ENCODE assay signal across 21 cellular contexts in the genomic region with DNA sequence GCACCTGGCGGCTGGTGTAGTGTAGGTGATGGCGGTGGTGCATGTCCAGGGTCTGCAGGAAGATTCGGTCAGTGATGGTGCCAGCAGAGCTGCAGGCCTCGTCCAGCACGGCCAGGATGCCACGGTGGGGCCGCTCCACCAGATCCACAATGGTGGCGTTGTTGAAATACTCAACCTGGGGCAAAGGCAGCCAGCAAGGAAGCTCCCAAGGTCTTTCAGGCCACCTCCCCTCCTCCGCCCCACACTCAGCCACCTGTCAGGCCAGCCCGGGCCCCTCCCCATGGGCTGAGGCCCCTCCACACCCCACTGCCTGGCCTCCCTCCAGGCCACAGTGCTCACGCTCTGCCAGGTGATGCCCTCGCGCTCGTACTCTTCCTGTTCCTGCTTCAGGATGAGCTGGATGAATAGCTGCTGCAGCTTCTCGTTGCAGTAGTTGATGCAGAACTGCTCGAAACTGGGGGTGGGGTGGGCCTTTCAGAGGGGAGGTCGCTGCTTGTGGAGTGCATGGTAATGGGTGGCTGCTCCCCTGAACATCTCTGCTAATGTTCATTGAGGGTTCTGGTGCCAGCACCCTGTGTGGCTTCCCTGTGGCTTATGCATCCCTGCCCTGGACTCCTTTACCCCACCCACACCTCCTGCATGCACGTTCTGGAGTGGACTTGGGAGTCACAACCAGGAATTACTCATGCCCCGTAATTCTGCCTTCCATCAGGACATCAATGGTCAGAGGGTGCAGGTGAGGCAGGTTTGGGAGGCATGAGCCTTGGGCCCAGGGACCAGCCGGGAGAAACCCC. TPM values are rescaled to one million over a fixed set of nuclear protein-coding genes. Genes with fewer than 3 reads are reported as not detected.
DNase-seq lines count a peak whose midpoint lies in the region; ATAC-seq, FAIRE-seq and TF ChIP-seq lines count a peak whose summit lies in the region.
"Had no signal": no experiment of that assay in that cellular context is flagged by ENCODE, and none has a peak within 500 bp of the region (broad histone marks: within the 10 kb centered on the region; RNA-seq: fewer than 3 reads in every experiment).

No MANE protein-coding gene starts in this region.

- no peak for TF ChIP-seq EP300 in sigmoid colon (IDR thresholded peaks at IDR 0.05)

- ATAC-seq in RWPE2 (ENCODE audit: low read depth) (no peak), HG02884 (IDR thresholded peaks at IDR 0.05; ENCODE audit: unreplicated experiment) (no peak)
- ATAC-seq: right lobe of liver, WTC11 had no signal

- no peaks in the 10 kb centered on the region for H3K27me3 ChIP-seq in RWPE2 (ENCODE audit: insufficient read depth, poor library complexity, severe bottlenecking)
- no peaks in the 10 kb centered on the region for H3K27me3 ChIP-seq in sigmoid colon
- H3K27me3 ChIP-seq: ovary, right lobe of liver, SJCRH30 had no signal

- intact Hi-C loops in sigmoid colon (cut with DNase I): no loop called here

- DNase-seq in activated CD4-positive, alpha-beta T cell treated with anti-CD3 and anti-CD28 coated beads for 48 hours: peak; percentile 8
- no peak for DNase-seq in activated CD4-positive, alpha-beta T cell treated with anti-CD3 and anti-CD28 coated beads for 4 hours
- DNase-seq in GM12892 (ENCODE audit: insufficient read length) (no peak), RWPE2 (ENCODE audit: low spot score) (peak; percentile 47), sigmoid colon (peak; percentile 49), SHP77 treated with DMSO at 0.1 percent for 48 hours (lab: John Stamatoyannopoulos, UW) (no peak), NCI-H2171 (lab: John Stamatoyannopoulos, UW) (no peak)
- DNase-seq: activated gamma-delta T cell treated with Interleukin-2 at 50 U/mL for 16 hours; anterior cingulate cortex; CD8-positive, alpha-beta memory T cell; NCI-H1436 treated with DMSO at 0.1 percent for 48 hours; SJCRH30; stimulated activated CD4-positive, alpha-beta T cell treated with anti-CD3 and anti-CD28 coated beads, Interleukin-2, amount 100 ng/mL, for 24 hours; T-helper 2 cell had no signal

- no peak overlapping the region for H3K27ac ChIP-seq in RWPE2 (ENCODE audit: poor library complexity, severe bottlenecking)
- H3K27ac ChIP-seq in sigmoid colon: no peak overlapping the region
- H3K27ac ChIP-seq: ovary, right lobe of liver, SJCRH30 had no signal

- H3K4me3 ChIP-seq in RWPE2 (ENCODE audit: severe bottlenecking) (no peak overlapping the region), sigmoid colon (no peak overlapping the region)
- H3K4me3 ChIP-seq: lung, ovary, right lobe of liver, SJCRH30 had no signal

- TF ChIP-seq POLR2A in GM12892 (IDR thresholded peaks at IDR 0.05; ENCODE audit: low read depth, low read length) (peak; percentile 47; the same call in 1 of the 2 replicates), sigmoid colon (IDR thresholded peaks at IDR 0.05) (no peak)

- TF ChIP-seq CTCF in RWPE2 (IDR thresholded peaks at IDR 0.05; ENCODE audit: poor library complexity, severe bottlenecking): no peak
- TF ChIP-seq CTCF in sigmoid colon (IDR thresholded peaks at IDR 0.05): no peak

- 53 to 77% methylated on average over 20 of the region's 20 CpGs for WGBS in sigmoid colon, 2 donors

- H3K4me1 ChIP-seq in RWPE2 (ENCODE audit: insufficient read depth, poor library complexity, severe bottlenecking): no peaks in the 10 kb centered on the region
- H3K4me1 ChIP-seq in sigmoid colon: no peaks in the 10 kb centered on the region
- H3K4me1 ChIP-seq: right lobe of liver, SJCRH30 had no signal

- H3K9me3 ChIP-seq in RWPE2 (ENCODE audit: severe bottlenecking) (no peaks in the 10 kb centered on the region), sigmoid colon (no peaks in the 10 kb centered on the region)
- H3K9me3 ChIP-seq: ovary, right lobe of liver, SJCRH30 had no signal

- H3K36me3 ChIP-seq in RWPE2 (ENCODE audit: low read depth) (no peaks in the 10 kb centered on the region), sigmoid colon (no peaks in the 10 kb centered on the region)
- H3K36me3 ChIP-seq: ovary, right lobe of liver, SJCRH30 had no signal

- FAIRE-seq in GM12892 (lab: Jason Lieb, UNC): no peak
- FAIRE-seq: endometrium, HTR-8/SVneo had no signal

RNA-seq across cellular contexts. Expression of a gene that starts 8.9 kb away (rescaled TPM):
- polyA plus RNA-seq in GM12892 (2012; ENCODE audit: missing spikeins): 137 TPM
- total RNA-seq in sigmoid colon: 1 to 10 TPM; 1.1 to 3.4 (median 1.1) TPM
- polyA plus RNA-seq in sigmoid colon: 10 to 100 TPM in 1 of 3 donors, 1 to 10 TPM in 2; 2.4 to 19.5 (median 2.8) TPM

RNA-seq across cellular contexts. Expression of a gene that starts 30.1 kb away (rescaled TPM):
- 37.2 TPM for polyA plus RNA-seq in GM12892 (2012; ENCODE audit: missing spikeins)
- 10 to 100 TPM; 28.1 to 40.7 (median 36.3) TPM for total RNA-seq in sigmoid colon
- polyA plus RNA-seq in sigmoid colon: 10 to 100 TPM; 29.1 to 54.2 (median 29.4) TPM

Comparison
In these comparisons a context has a peak if more than half of its experiments do, and no peak if none do; other contexts are left out.
1. DNase-seq: peak in activated CD4-positive, alpha-beta T cell treated with anti-CD3 and anti-CD28 coated beads for 48 hours (single experiment), RWPE2 (single experiment) and sigmoid colon (single experiment); none in activated CD4-positive, alpha-beta T cell treated with anti-CD3 and anti-CD28 coated beads for 4 hours (0 of 2), GM12892 (single experiment), SHP77 treated with DMSO at 0.1 percent for 48 hours (single experiment) and NCI-H2171 (single experiment).